Comparison of ENCODE assay signal across 7 cellular contexts in the genomic region with DNA sequence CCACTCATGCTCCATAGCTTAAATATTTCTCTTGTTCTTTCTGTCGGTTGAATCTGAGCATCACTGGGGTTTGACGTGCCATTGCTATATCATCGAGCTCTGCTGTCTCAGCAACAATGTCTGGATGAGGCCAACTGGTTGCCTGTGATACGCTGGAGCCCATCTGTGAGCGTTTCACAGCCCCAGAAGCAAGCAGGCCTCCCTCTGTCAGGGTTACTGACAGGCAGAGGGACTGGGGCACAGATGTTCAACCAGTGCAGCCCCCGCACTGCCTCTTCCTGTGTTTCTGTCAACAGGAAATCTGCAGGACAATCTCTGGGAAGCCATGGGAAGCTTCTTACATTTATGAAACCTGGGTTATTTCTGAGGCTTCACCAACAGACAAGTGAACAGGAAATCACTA. TPM values are rescaled to one million over a fixed set of nuclear protein-coding genes. Genes with fewer than 3 reads are reported as not detected.
DNase-seq lines count a peak whose midpoint lies in the region; ATAC-seq and TF ChIP-seq lines count a peak whose summit lies in the region.

No MANE protein-coding gene starts in this region.

- peaks cover 2% of the 10 kb centered on the region for H3K27me3 Mint-ChIP-seq in endothelial cell (ENCODE audit: unreplicated experiment)
- H3K27me3 Mint-ChIP-seq in natural killer cell treated with Interleukin-12 subunit alpha and Interleukin-12 subunit beta and Interleukin-15 and Interleukin-18, amount 100 ng/mL, for 72 hours: no peaks in the 10 kb centered on the region

- H3K36me3 Mint-ChIP-seq in endothelial cell (ENCODE audit: low read depth, unreplicated experiment): no peaks in the 10 kb centered on the region
- H3K36me3 Mint-ChIP-seq in natural killer cell treated with Interleukin-12 subunit alpha and Interleukin-12 subunit beta and Interleukin-15 and Interleukin-18, amount 100 ng/mL, for 72 hours: no peaks in the 10 kb centered on the region

- DNase-seq in NCI-H524 treated with DMSO at 0.1 percent for 48 hours (lab: John Stamatoyannopoulos, UW) (peak; percentile 85), endothelial cell (ENCODE audit: low spot score) (peak; percentile 66), NCI-H187 treated with DMSO at 0.1 percent for 48 hours (lab: John Stamatoyannopoulos, UW) (no peak)
- no peak for DNase-seq in natural killer cell treated with Interleukin-12 subunit alpha and Interleukin-12 subunit beta and Interleukin-15 and Interleukin-18, amount 100 ng/mL, for 72 hours (ENCODE audit: low spot score)
- DNase-seq in stimulated activated CD4-positive, alpha-beta T cell treated with anti-CD3 and anti-CD28 coated beads, Interleukin-15, amount 100 ng/mL, for 24 hours: no peak

- peak overlapping the region; percentile 98 for H3K27ac Mint-ChIP-seq in endothelial cell (ENCODE audit: unreplicated experiment)
- H3K27ac Mint-ChIP-seq in natural killer cell treated with Interleukin-12 subunit alpha and Interleukin-12 subunit beta and Interleukin-15 and Interleukin-18, amount 100 ng/mL, for 72 hours: peak overlapping the region; percentile 70 to 92

- H3K4me3 Mint-ChIP-seq in endothelial cell (ENCODE audit: unreplicated experiment): peak overlapping the region; percentile 75
- H3K4me3 Mint-ChIP-seq in natural killer cell treated with Interleukin-12 subunit alpha and Interleukin-12 subunit beta and Interleukin-15 and Interleukin-18, amount 100 ng/mL, for 72 hours: peak overlapping the region; percentile 54

- H3K9me3 Mint-ChIP-seq in endothelial cell (ENCODE audit: unreplicated experiment): no peaks in the 10 kb centered on the region
- no peaks in the 10 kb centered on the region for H3K9me3 Mint-ChIP-seq in natural killer cell treated with Interleukin-12 subunit alpha and Interleukin-12 subunit beta and Interleukin-15 and Interleukin-18, amount 100 ng/mL, for 72 hours

- no peak for TF ChIP-seq CTCF in endothelial cell (IDR thresholded peaks at IDR 0.05; ENCODE audit: unreplicated experiment)

- ATAC-seq in GM18907 (IDR thresholded peaks at IDR 0.05; ENCODE audit: unreplicated experiment) (peak; percentile 54), GM21447 (IDR thresholded peaks at IDR 0.05; ENCODE audit: unreplicated experiment) (no peak)
- no peak for ATAC-seq in natural killer cell treated with Interleukin-12 subunit alpha and Interleukin-12 subunit beta and Interleukin-15 and Interleukin-18, amount 100 ng/mL, for 72 hours

- peaks cover 49% of the 10 kb centered on the region for H3K4me1 Mint-ChIP-seq in endothelial cell (ENCODE audit: unreplicated experiment)
- peaks cover 22 to 28% of the 10 kb centered on the region in 2 donors for H3K4me1 Mint-ChIP-seq in natural killer cell treated with Interleukin-12 subunit alpha and Interleukin-12 subunit beta and Interleukin-15 and Interleukin-18, amount 100 ng/mL, for 72 hours (ENCODE audit: low read depth in 2 of 2)

RNA-seq across cellular contexts. Expression of a gene that starts 23.9 kb away (rescaled TPM):
- 14.1 TPM for total RNA-seq in endothelial cell (ENCODE audit: unreplicated experiment)
- total RNA-seq in natural killer cell treated with Interleukin-12 subunit alpha and Interleukin-12 subunit beta and Interleukin-15 and Interleukin-18, amount 100 ng/mL, for 72 hours: 10 to 100 TPM; 14.9 to 16.6 TPM

RNA-seq across cellular contexts. Expression of a gene that starts 24.0 kb away (rescaled TPM):
- 7.6 TPM for total RNA-seq in endothelial cell (ENCODE audit: unreplicated experiment)
- total RNA-seq in natural killer cell treated with Interleukin-12 subunit alpha and Interleukin-12 subunit beta and Interleukin-15 and Interleukin-18, amount 100 ng/mL, for 72 hours: 10 to 100 TPM; 14.2 to 15.4 TPM

Comparison
In these comparisons a context has a peak if more than half of its experiments do, and no peak if none do; other contexts are left out.
1. DNase-seq: peak in NCI-H524 treated with DMSO at 0.1 percent for 48 hours (single experiment) and endothelial cell (single experiment); none in natural killer cell treated with Interleukin-12 subunit alpha and Interleukin-12 subunit beta and Interleukin-15 and Interleukin-18, amount 100 ng/mL, for 72 hours (single experiment), stimulated activated CD4-positive, alpha-beta T cell treated with anti-CD3 and anti-CD28 coated beads, Interleukin-15, amount 100 ng/mL, for 24 hours (single experiment) and NCI-H187 treated with DMSO at 0.1 percent for 48 hours (single experiment).